Comparison of ENCODE assay signal across 1 cellular context in the genomic region with DNA sequence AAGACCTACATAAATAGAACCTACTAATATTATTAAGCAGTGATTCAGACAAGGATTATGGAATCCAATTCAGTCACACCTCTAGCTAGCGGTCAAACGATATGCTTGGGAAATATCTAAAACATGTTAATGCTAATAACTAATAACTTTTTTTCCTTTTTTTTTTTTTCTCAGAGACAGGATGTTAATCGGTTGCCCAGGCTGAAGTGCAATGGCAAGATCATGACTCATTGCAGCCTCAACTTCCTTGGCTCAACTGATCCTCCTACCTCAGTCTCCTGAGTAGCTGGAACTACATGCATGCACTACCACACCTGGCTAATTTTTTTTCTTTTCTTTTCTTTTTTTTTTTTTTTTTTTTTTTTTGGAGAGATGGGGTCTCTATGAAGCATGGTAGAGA.
TF ChIP-seq lines count a peak whose summit lies in the region.

No MANE protein-coding gene starts in this region.

TF ChIP-seq in A549, 52 proteins besides CTCF, POLR2A, EP300 and RAD21 (continued from another document):
- TF ChIP-seq, protein P1, sequence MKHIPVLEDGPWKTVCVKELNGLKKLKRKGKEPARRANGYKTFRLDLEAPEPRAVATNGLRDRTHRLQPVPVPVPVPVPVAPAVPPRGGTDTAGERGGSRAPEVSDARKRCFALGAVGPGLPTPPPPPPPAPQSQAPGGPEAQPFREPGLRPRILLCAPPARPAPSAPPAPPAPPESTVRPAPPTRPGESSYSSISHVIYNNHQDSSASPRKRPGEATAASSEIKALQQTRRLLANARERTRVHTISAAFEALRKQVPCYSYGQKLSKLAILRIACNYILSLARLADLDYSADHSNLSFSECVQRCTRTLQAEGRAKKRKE (CRISPR knock-in tag; IDR thresholded peaks at IDR 0.05; ENCODE audit: low read depth) = no peak
- TF ChIP-seq, protein P2, sequence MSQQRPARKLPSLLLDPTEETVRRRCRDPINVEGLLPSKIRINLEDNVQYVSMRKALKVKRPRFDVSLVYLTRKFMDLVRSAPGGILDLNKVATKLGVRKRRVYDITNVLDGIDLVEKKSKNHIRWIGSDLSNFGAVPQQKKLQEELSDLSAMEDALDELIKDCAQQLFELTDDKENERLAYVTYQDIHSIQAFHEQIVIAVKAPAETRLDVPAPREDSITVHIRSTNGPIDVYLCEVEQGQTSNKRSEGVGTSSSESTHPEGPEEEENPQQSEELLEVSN (IDR thresholded peaks at IDR 0.05; ENCODE audit: borderline replicate concordance, low read depth) = no peak
- TF ChIP-seq, protein P3, sequence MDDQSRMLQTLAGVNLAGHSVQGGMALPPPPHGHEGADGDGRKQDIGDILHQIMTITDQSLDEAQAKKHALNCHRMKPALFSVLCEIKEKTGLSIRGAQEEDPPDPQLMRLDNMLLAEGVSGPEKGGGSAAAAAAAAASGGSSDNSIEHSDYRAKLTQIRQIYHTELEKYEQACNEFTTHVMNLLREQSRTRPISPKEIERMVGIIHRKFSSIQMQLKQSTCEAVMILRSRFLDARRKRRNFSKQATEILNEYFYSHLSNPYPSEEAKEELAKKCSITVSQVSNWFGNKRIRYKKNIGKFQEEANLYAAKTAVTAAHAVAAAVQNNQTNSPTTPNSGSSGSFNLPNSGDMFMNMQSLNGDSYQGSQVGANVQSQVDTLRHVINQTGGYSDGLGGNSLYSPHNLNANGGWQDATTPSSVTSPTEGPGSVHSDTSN (IDR thresholded peaks at IDR 0.05) = no peak
- TF ChIP-seq CEBPB (IDR thresholded peaks at IDR 0.05) = no peak
